In genomic region chr9:86315088-86315487, GRCh38 we compare ENCODE assay signal across 20 cellular contexts. TPM values are rescaled to one million over a fixed set of nuclear protein-coding genes. Genes with fewer than 3 reads are reported as not detected.
"Had no signal": no experiment of that assay in that cellular context is flagged by ENCODE, and none has a peak within 500 bp of the region (broad histone marks: within the 10 kb centered on the region; RNA-seq: fewer than 3 reads in every experiment).

No MANE protein-coding gene starts in this region.

- H3K9me3 Mint-ChIP-seq: activated naive CD8-positive, alpha-beta T cell treated with anti-CD3 and anti-CD28 coated beads, Interleukin-2, amount 10 ng/mL, durations not matched to agents 7 days and 5 days; T-cell had no signal

- DNase-seq: activated CD4-positive, alpha-beta T cell treated with anti-CD3 and anti-CD28 coated beads, Interleukin-2, amount 50 U/mL, for 48 hours; activated CD8-positive, alpha-beta memory T cell treated with anti-CD3 and anti-CD28 coated beads, Interleukin-2, amount 50 U/mL, for 4 hours; activated naive CD4-positive, alpha-beta T cell; activated naive CD8-positive, alpha-beta T cell treated with anti-CD3 and anti-CD28 coated beads, Interleukin-2, amount 10 ng/mL, durations not matched to agents 7 days and 5 days; dorsolateral prefrontal cortex; pancreas; stimulated activated CD4-positive, alpha-beta T cell treated with anti-CD3 and anti-CD28 coated beads, Interleukin-12 subunit alpha, Interleukin-12 subunit beta, amount 100 ng/mL, for 4 hours; stimulated activated CD4-positive, alpha-beta T cell treated with anti-CD3 and anti-CD28 coated beads, Interleukin-2, amount 100 ng/mL, for 24 hours; T-cell; T1000 had no signal

- H3K79me2 ChIP-seq: hepatocyte had no signal

- H2AFZ ChIP-seq: hepatocyte had no signal

- H3K9me3 ChIP-seq: ascending aorta, breast epithelium, pancreas, thoracic aorta had no signal

- H3K27ac Mint-ChIP-seq: activated naive CD8-positive, alpha-beta T cell treated with anti-CD3 and anti-CD28 coated beads, Interleukin-2, amount 10 ng/mL, durations not matched to agents 7 days and 5 days had no signal

- H3K4me1 ChIP-seq: ascending aorta, breast epithelium, pancreas had no signal

- ATAC-seq: left lobe of liver, pancreas, T-cell had no signal

- H3K27me3 Mint-ChIP-seq: activated naive CD8-positive, alpha-beta T cell treated with anti-CD3 and anti-CD28 coated beads, Interleukin-2, amount 10 ng/mL, durations not matched to agents 7 days and 5 days; T-cell had no signal

- H3K4me2 ChIP-seq: hepatocyte had no signal

- H3K27me3 ChIP-seq: ascending aorta, breast epithelium, dorsolateral prefrontal cortex, hepatocyte, pancreas had no signal

- H3K27ac ChIP-seq: ascending aorta, breast epithelium, dorsolateral prefrontal cortex, hepatocyte, pancreas, thoracic aorta had no signal

- H3K4me3 Mint-ChIP-seq: activated naive CD8-positive, alpha-beta T cell treated with anti-CD3 and anti-CD28 coated beads, Interleukin-2, amount 10 ng/mL, durations not matched to agents 7 days and 5 days; T-cell had no signal

- H3K4me3 ChIP-seq: ascending aorta, breast epithelium, dorsolateral prefrontal cortex, hepatocyte, pancreas, thoracic aorta had no signal

RNA-seq across cellular contexts. Expression of gene C9orf153, which starts 55.6 kb away (rescaled TPM):
- total RNA-seq: ascending aorta, chondrocyte, glomerular endothelial cell, hepatocyte, lung microvascular endothelial cell had no signal
- polyA plus RNA-seq: hepatocyte, keratinocyte, urinary bladder had no signal
